In genomic region chr20:21396921-21397340, GRCh38 we compare ENCODE assay signal across 11 cellular contexts. TPM values are rescaled to one million over a fixed set of nuclear protein-coding genes. Genes with fewer than 3 reads are reported as not detected.
DNase-seq lines count a peak whose midpoint lies in the region; ATAC-seq, FAIRE-seq and TF ChIP-seq lines count a peak whose summit lies in the region.
"Had no signal": no experiment of that assay in that cellular context is flagged by ENCODE, and none has a peak within 500 bp of the region (broad histone marks: within the 10 kb centered on the region; RNA-seq: fewer than 3 reads in every experiment).

No MANE protein-coding gene starts in this region.

- TF ChIP-seq POLR2A in endothelial cell of umbilical vein (IDR thresholded peaks at IDR 0.05; ENCODE audit: low read depth, low read length) (no peak), transverse colon (IDR thresholded peaks at IDR 0.05) (no peak)

- no TSS peak for BruUV-seq in endothelial cell of umbilical vein (replicated peaks; lab: Mats Ljungman, UMichigan)

- H3K27me3 ChIP-seq in endothelial cell of umbilical vein (ENCODE audit: control insufficient read depth in 2 of 2, insufficient read depth in 2 of 2, low read length in 2 of 2) (peaks cover 66 to 100% of the 10 kb centered on the region in 2 experiments), psoas muscle (ENCODE audit: insufficient read depth in 3 of 3, low read length in 2 of 3) (peaks cover 16 to 96% (median 24%) of the 10 kb centered on the region in 3 donors), transverse colon (peaks cover 100% of the 10 kb centered on the region)

- intact Hi-C loops in endothelial cell of umbilical vein (cut with micrococcal nuclease): loop anchor here (5.0 to 10.0 kb wide), 2 partner anchors 110 to 272 kb away; partner anchors contain the start of gene KIZ
- intact Hi-C loops in psoas muscle (cut with DNase I): loop anchor here in 1 of 2 donors (10.0 kb wide), 1 partner anchor 162 kb away; no protein-coding TSS in a partner anchor
- intact Hi-C loops in transverse colon (cut with DNase I; ENCODE audit: low total_unique reads): no loop called here

- no peaks in the 10 kb centered on the region for H3K79me2 ChIP-seq in endothelial cell of umbilical vein (ENCODE audit: control insufficient read depth, insufficient read depth, low read length)

- CTCF ChIA-PET in endothelial cell of umbilical vein (lab: Charles Lee): no interaction called here

- no peak for TF ChIP-seq EP300 in transverse colon (IDR thresholded peaks at IDR 0.05; ENCODE audit: low read depth)

- no peaks in the 10 kb centered on the region for H3K9me3 ChIP-seq in endothelial cell of umbilical vein (replicated peaks; ENCODE audit: control insufficient read depth, insufficient read depth, low read length)
- no peaks in the 10 kb centered on the region for H3K9me3 ChIP-seq in psoas muscle
- no peaks in the 10 kb centered on the region for H3K9me3 ChIP-seq in transverse colon

- TF ChIP-seq CTCF in endothelial cell of umbilical vein (IDR thresholded peaks at IDR 0.05; ENCODE audit: extremely low read depth in 1 of 2, insufficient read depth in 1 of 2, low read depth in 1 of 2, low read length in 2 of 2): no peak
- no peak for TF ChIP-seq CTCF in psoas muscle (IDR thresholded peaks at IDR 0.05)
- no peak for TF ChIP-seq CTCF in transverse colon (IDR thresholded peaks at IDR 0.05)

- H3K36me3 ChIP-seq in endothelial cell of umbilical vein (ENCODE audit: control insufficient read depth in 2 of 2, extremely low read depth in 1 of 2, insufficient read depth in 2 of 2, low read length in 2 of 2) (no peaks in the 10 kb centered on the region), psoas muscle (ENCODE audit: insufficient read depth in 1 of 2, low read depth in 1 of 2) (no peaks in the 10 kb centered on the region), transverse colon (no peaks in the 10 kb centered on the region)

- no peak for ATAC-seq in psoas muscle
- no peak for ATAC-seq in HG03175 (IDR thresholded peaks at IDR 0.05; ENCODE audit: unreplicated experiment)
- ATAC-seq: Panc1 had no signal

- no peaks in the 10 kb centered on the region for H3K9me1 ChIP-seq in endothelial cell of umbilical vein (replicated peaks; ENCODE audit: control insufficient read depth, extremely low read depth, insufficient read depth, low read length)

- peak overlapping the region; percentile 36 for H2AFZ ChIP-seq in endothelial cell of umbilical vein (ENCODE audit: low read depth, low read length)

- WGBS in psoas muscle, 3 donors: 0 to 2% (median 1%) methylated on average over 34 to 62 of the region's 62 CpGs
- WGBS in transverse colon (ENCODE audit: low coverage in 1 of 2), 2 donors: 8% methylated on average over 25 of the region's 62 CpGs; no CpG with 5 or more reads in 1 of the 2 donors

- dilution Hi-C loops in endothelial cell of umbilical vein (cut with MboI; ENCODE audit: extremely low pct_ligation_motif_present, low sequenced_read_pairs): no loop called here

- H3K4me2 ChIP-seq in endothelial cell of umbilical vein (ENCODE audit: insufficient read depth, low read length): no peak overlapping the region

- H3K27ac ChIP-seq in endothelial cell of umbilical vein (ENCODE audit: insufficient read depth, low read depth, low read length): no peak overlapping the region
- H3K27ac ChIP-seq in psoas muscle: no peak overlapping the region
- no peak overlapping the region for H3K27ac ChIP-seq in transverse colon

- peaks cover 2% of the 10 kb centered on the region for H4K20me1 ChIP-seq in endothelial cell of umbilical vein (replicated peaks; ENCODE audit: control insufficient read depth, extremely low read depth, insufficient read depth, low read length)

- POLR2A ChIA-PET in endothelial cell of umbilical vein (lab: Charles Lee): no interaction called here

- peaks cover 7% of the 10 kb centered on the region for H3K4me1 ChIP-seq in endothelial cell of umbilical vein (ENCODE audit: control insufficient read depth, extremely low read depth, insufficient read depth, low read length)
- peaks cover 5% of the 10 kb centered on the region for H3K4me1 ChIP-seq in psoas muscle
- peaks cover 0 to 16% (median 6%) of the 10 kb centered on the region in 4 donors for H3K4me1 ChIP-seq in transverse colon

- no peak overlapping the region for H3K9ac ChIP-seq in endothelial cell of umbilical vein (replicated peaks; ENCODE audit: extremely low read depth, insufficient read depth, low read length)

- in situ Hi-C loops in transverse colon (cut with MboI; ENCODE audit: low pct_ligation_motif_present in 1 of 4, low pct_unique_long_range_greater_than_20kb in 1 of 4, low sequenced_read_pairs in 3 of 4): no loop called here

- peak; percentile 20 for DNase-seq in NCI-H345 (lab: John Stamatoyannopoulos, UW)
- DNase-seq in NCI-H345 treated with DMSO at 0.1 percent for 48 hours (lab: John Stamatoyannopoulos, UW; ENCODE audit: unreplicated experiment): no peak
- peak; percentile 59 for DNase-seq in NCI-H1092 treated with DMSO at 0.1 percent for 48 hours (lab: John Stamatoyannopoulos, UW)
- no peak for DNase-seq in endothelial cell of umbilical vein (ENCODE audit: low read depth, low spot score)
- DNase-seq in psoas muscle: peak in 1 of 2 donors; percentile 18
- DNase-seq in HTR-8/SVneo (ENCODE audit: insufficient read length, low spot score): no peak
- DNase-seq in transverse colon: no peak

- FAIRE-seq in endothelial cell of umbilical vein (lab: Jason Lieb, UNC) (no peak), HTR-8/SVneo (lab: Jason Lieb, UNC) (no peak)

- no peak overlapping the region for H3K4me3 ChIP-seq in endothelial cell of umbilical vein (replicated peaks in 1 of 3; ENCODE audit: insufficient read depth in 1 of 3, low read depth in 1 of 3, low read length in 3 of 3)
- H3K4me3 ChIP-seq in psoas muscle: peak overlapping the region; percentile 46
- peak overlapping the region in 1 of 4 donors; percentile 31 for H3K4me3 ChIP-seq in transverse colon

TF ChIP-seq in endothelial cell of umbilical vein, 7 proteins besides CTCF, POLR2A, EP300 and RAD21:
- TF ChIP-seq, protein P1, sequence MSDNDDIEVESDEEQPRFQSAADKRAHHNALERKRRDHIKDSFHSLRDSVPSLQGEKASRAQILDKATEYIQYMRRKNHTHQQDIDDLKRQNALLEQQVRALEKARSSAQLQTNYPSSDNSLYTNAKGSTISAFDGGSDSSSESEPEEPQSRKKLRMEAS (IDR thresholded peaks at IDR 0.05; ENCODE audit: insufficient read depth, insufficient read length): no peak
- TF ChIP-seq EZH2 (IDR thresholded peaks at IDR 0.05; ENCODE audit: borderline replicate concordance, low read depth, low read length, severe bottlenecking) (peak; percentile 96), FOS (IDR thresholded peaks at IDR 0.05; ENCODE audit: borderline replicate concordance, insufficient read depth, low read length) (no peak)

RNA-seq across cellular contexts. Expression of gene NKX2-4, which starts 0.4 kb away (rescaled TPM):
- total RNA-seq in endothelial cell of umbilical vein (not detected in 2 replicates), psoas muscle (not detected), transverse colon (not detected)
- polyA plus RNA-seq in endothelial cell of umbilical vein (not detected in 2 replicates), psoas muscle (not detected)
- polyA plus RNA-seq in endothelial cell of umbilical vein (2011; cell fraction: cytosol; rRNA removed): not detected in 2 replicates
- not detected in 2 replicates for polyA plus RNA-seq in endothelial cell of umbilical vein (2011; cell fraction: nucleus; rRNA removed)
- not detected in 2 replicates for polyA plus RNA-seq in endothelial cell of umbilical vein (2012)
- polyA minus RNA-seq in endothelial cell of umbilical vein: not detected in 2 replicates
- polyA minus RNA-seq in endothelial cell of umbilical vein (2011; cell fraction: cytosol; rRNA and poly(A)+ RNA removed): not detected
- polyA minus RNA-seq in endothelial cell of umbilical vein (2011; cell fraction: nucleus; rRNA and poly(A)+ RNA removed): not detected in 2 replicates
- total RNA-seq: epithelial cell of proximal tubule had no signal
- polyA plus RNA-seq: BJ had no signal

Comparison
In these comparisons a context has a peak if more than half of its experiments do, and no peak if none do; other contexts are left out.
1. DNase-seq: peak in NCI-H345 (single experiment) and NCI-H1092 treated with DMSO at 0.1 percent for 48 hours (single experiment); none in NCI-H345 treated with DMSO at 0.1 percent for 48 hours (single experiment), endothelial cell of umbilical vein (single experiment), HTR-8/SVneo (single experiment) and transverse colon (single experiment).